In genomic region chrX:32024072-32024471, GRCh38 we compare ENCODE assay signal across 38 cellular contexts.
"Had no signal": no experiment of that assay in that cellular context is flagged by ENCODE, and none has a peak within 500 bp of the region (broad histone marks: within the 10 kb centered on the region; RNA-seq: fewer than 3 reads in every experiment).

No MANE protein-coding gene starts in this region.

- H3K36me3 Mint-ChIP-seq: activated naive CD4-positive, alpha-beta T cell treated with anti-CD3 and anti-CD28 coated beads, Interleukin-2, amount 10 ng/mL, durations not matched to agents 7 days and 5 days; activated naive CD4-positive, alpha-beta T cell treated with anti-CD3 and anti-CD28 coated beads, Interleukin-2, amount 50 U/mL, for 24 hours; activated naive CD4-positive, alpha-beta T cell treated with anti-CD3 and anti-CD28 coated beads, Interleukin-2, amount 50 U/mL, for 72 hours; activated naive CD8-positive, alpha-beta T cell; activated naive CD8-positive, alpha-beta T cell treated with anti-CD3 and anti-CD28 coated beads for 36 hours; activated naive CD8-positive, alpha-beta T cell treated with anti-CD3 and anti-CD28 coated beads, Interleukin-2, amount 10 ng/mL, durations not matched to agents 7 days and 5 days had no signal

- H3K4me3 ChIP-seq: adrenal gland, ascending aorta, body of pancreas, breast epithelium, cardiac muscle cell had no signal

- H3K27me3 ChIP-seq: adrenal gland, ascending aorta, body of pancreas, brain microvascular endothelial cell, cardiac muscle cell had no signal

- H3K27ac Mint-ChIP-seq: activated naive CD4-positive, alpha-beta T cell treated with anti-CD3 and anti-CD28 coated beads for 36 hours; activated naive CD4-positive, alpha-beta T cell treated with anti-CD3 and anti-CD28 coated beads, Interleukin-2, amount 10 ng/mL, durations not matched to agents 7 days and 5 days; activated naive CD4-positive, alpha-beta T cell treated with anti-CD3 and anti-CD28 coated beads, Interleukin-2, amount 50 U/mL, for 24 hours; activated naive CD4-positive, alpha-beta T cell treated with anti-CD3 and anti-CD28 coated beads, Interleukin-2, amount 50 U/mL, for 72 hours; activated naive CD8-positive, alpha-beta T cell; activated naive CD8-positive, alpha-beta T cell treated with anti-CD3 and anti-CD28 coated beads for 36 hours; activated naive CD8-positive, alpha-beta T cell treated with anti-CD3 and anti-CD28 coated beads, Interleukin-2, amount 10 ng/mL, durations not matched to agents 7 days and 5 days; activated naive CD8-positive, alpha-beta T cell treated with anti-CD3 and anti-CD28 coated beads, Interleukin-2, amount 50 U/mL, for 24 hours; activated T-cell treated with anti-CD3 and anti-CD28 coated beads, Interleukin-2, amount 50 U/mL, for 24 hours; activated T-cell treated with anti-CD3 and anti-CD28 coated beads, Interleukin-2, amount 50 U/mL, for 72 hours; activated T-helper 1 cell treated with anti-CD3 and anti-CD28 coated beads, Interleukin-12 subunit alpha, Interleukin-12 subunit beta, Interleukin-2, Interleukin-4 antibody, amounts not matched to agents 30 ng/mL and 10 ng/mL and 1 ng/mL, durations not matched to agents 14 hours and 24 hours and 36 hours; activated T-helper 17 cell treated with anti-CD3 and anti-CD28 coated beads, Interleukin-2, amount 50 U/mL, for 72 hours; activated T-helper 2 cell treated with anti-CD3 and anti-CD28 coated beads, Interferon-gamma antibody, Interleukin-2, Interleukin-4, amounts not matched to agents 10 μg/mL and 5 μg/mL and 100 μg/mL, durations not matched to agents 14 hours and 24 hours and 36 hours; brain had no signal

- H3K9me3 Mint-ChIP-seq: activated naive CD4-positive, alpha-beta T cell treated with anti-CD3 and anti-CD28 coated beads for 36 hours; activated naive CD8-positive, alpha-beta T cell treated with anti-CD3 and anti-CD28 coated beads for 36 hours; activated naive CD8-positive, alpha-beta T cell treated with anti-CD3 and anti-CD28 coated beads, Interleukin-2, amount 50 U/mL, for 24 hours; activated T-helper 1 cell treated with anti-CD3 and anti-CD28 coated beads, Interleukin-12 subunit alpha, Interleukin-12 subunit beta, Interleukin-2, Interleukin-4 antibody, amounts not matched to agents 30 ng/mL and 10 ng/mL and 1 ng/mL, durations not matched to agents 14 hours and 24 hours and 36 hours; activated T-helper 17 cell treated with anti-CD3 and anti-CD28 coated beads, Interleukin-2, amount 50 U/mL, for 72 hours had no signal

- DNase-seq: activated effector memory CD4-positive, alpha-beta T cell treated with anti-CD3 and anti-CD28 coated beads, Interleukin-2, amount 50 U/mL, for 16 hours; activated effector memory CD4-positive, alpha-beta T cell treated with Interleukin-2 at 50 U/mL for 16 hours; activated gamma-delta T cell; activated gamma-delta T cell treated with Interleukin-2 at 50 U/mL for 16 hours; activated naive CD4-positive, alpha-beta T cell; activated naive CD4-positive, alpha-beta T cell treated with anti-CD3 and anti-CD28 coated beads for 36 hours; activated naive CD4-positive, alpha-beta T cell treated with anti-CD3 and anti-CD28 coated beads, Interleukin-2, amount 10 ng/mL, durations not matched to agents 7 days and 5 days; activated naive CD4-positive, alpha-beta T cell treated with anti-CD3 and anti-CD28 coated beads, Interleukin-2, amount 50 U/mL, for 16 hours; activated naive CD4-positive, alpha-beta T cell treated with Interleukin-2 at 50 U/mL for 16 hours; activated naive CD8-positive, alpha-beta T cell treated with anti-CD3 and anti-CD28 coated beads for 36 hours; activated naive CD8-positive, alpha-beta T cell treated with anti-CD3 and anti-CD28 coated beads, Interleukin-2, amount 10 ng/mL, durations not matched to agents 7 days and 5 days; activated naive CD8-positive, alpha-beta T cell treated with anti-CD3 and anti-CD28 coated beads, Interleukin-2, amount 50 U/mL, for 24 hours; activated T-cell treated with anti-CD3 and anti-CD28 coated beads, Interleukin-2, amount 50 U/mL, for 1 hour; activated T-cell treated with anti-CD3 and anti-CD28 coated beads, Interleukin-2, amount 50 U/mL, for 24 hours; activated T-cell treated with anti-CD3 and anti-CD28 coated beads, Interleukin-2, amount 50 U/mL, for 4 hours; activated T-cell treated with anti-CD3 and anti-CD28 coated beads, Interleukin-2, amount 50 U/mL, for 48 hours; activated T-cell treated with anti-CD3 and anti-CD28 coated beads, Interleukin-2, amount 50 U/mL, for 72 hours; adrenal gland; amniotic stem cell; amygdala; anterior cingulate cortex; aorta; body of pancreas; brain microvascular endothelial cell; caudate nucleus; central memory CD4-positive, alpha-beta T cell; cerebellar nuclear complex had no signal

- H3K4me1 ChIP-seq: adrenal gland, ascending aorta, body of pancreas, breast epithelium had no signal

- H3K4me1 Mint-ChIP-seq: activated naive CD4-positive, alpha-beta T cell treated with anti-CD3 and anti-CD28 coated beads, Interleukin-2, amount 10 ng/mL, durations not matched to agents 7 days and 5 days; activated naive CD4-positive, alpha-beta T cell treated with anti-CD3 and anti-CD28 coated beads, Interleukin-2, amount 50 U/mL, for 24 hours; activated naive CD8-positive, alpha-beta T cell treated with anti-CD3 and anti-CD28 coated beads for 36 hours; activated naive CD8-positive, alpha-beta T cell treated with anti-CD3 and anti-CD28 coated beads, Interleukin-2, amount 10 ng/mL, durations not matched to agents 7 days and 5 days; activated naive CD8-positive, alpha-beta T cell treated with anti-CD3 and anti-CD28 coated beads, Interleukin-2, amount 50 U/mL, for 24 hours; activated T-helper 17 cell treated with anti-CD3 and anti-CD28 coated beads, Interleukin-2, amount 50 U/mL, for 72 hours; brain; central memory CD8-positive, alpha-beta T cell had no signal

- ATAC-seq: activated naive CD4-positive, alpha-beta T cell treated with anti-CD3 and anti-CD28 coated beads, Interleukin-2, amount 50 U/mL, for 72 hours; activated naive CD8-positive, alpha-beta T cell treated with anti-CD3 and anti-CD28 coated beads, Interleukin-2, amount 50 U/mL, for 24 hours; activated T-cell treated with anti-CD3 and anti-CD28 coated beads, Interleukin-2, amount 50 U/mL, for 4 hours; activated T-cell treated with anti-CD3 and anti-CD28 coated beads, Interleukin-2, amount 50 U/mL, for 72 hours; activated T-helper 17 cell treated with anti-CD3 and anti-CD28 coated beads, Interleukin-2, amount 50 U/mL, for 72 hours; body of pancreas had no signal

- H3K27ac ChIP-seq: adrenal gland, ascending aorta, body of pancreas, brain microvascular endothelial cell, breast epithelium, cardiac muscle cell had no signal

- H3K4me3 Mint-ChIP-seq: activated naive CD4-positive, alpha-beta T cell treated with anti-CD3 and anti-CD28 coated beads for 36 hours; activated naive CD4-positive, alpha-beta T cell treated with anti-CD3 and anti-CD28 coated beads, Interleukin-2, amount 10 ng/mL, durations not matched to agents 7 days and 5 days; activated naive CD4-positive, alpha-beta T cell treated with anti-CD3 and anti-CD28 coated beads, Interleukin-2, amount 50 U/mL, for 24 hours; activated naive CD8-positive, alpha-beta T cell; activated naive CD8-positive, alpha-beta T cell treated with anti-CD3 and anti-CD28 coated beads for 36 hours; activated naive CD8-positive, alpha-beta T cell treated with anti-CD3 and anti-CD28 coated beads, Interleukin-2, amount 10 ng/mL, durations not matched to agents 7 days and 5 days; activated naive CD8-positive, alpha-beta T cell treated with anti-CD3 and anti-CD28 coated beads, Interleukin-2, amount 50 U/mL, for 24 hours; activated T-cell treated with anti-CD3 and anti-CD28 coated beads, Interleukin-2, amount 50 U/mL, for 24 hours; activated T-cell treated with anti-CD3 and anti-CD28 coated beads, Interleukin-2, amount 50 U/mL, for 4 hours; activated T-cell treated with anti-CD3 and anti-CD28 coated beads, Interleukin-2, amount 50 U/mL, for 72 hours; activated T-helper 1 cell treated with anti-CD3 and anti-CD28 coated beads, Interleukin-12 subunit alpha, Interleukin-12 subunit beta, Interleukin-2, Interleukin-4 antibody, amounts not matched to agents 30 ng/mL and 10 ng/mL and 1 ng/mL, durations not matched to agents 14 hours and 24 hours and 36 hours; activated T-helper 17 cell treated with anti-CD3 and anti-CD28 coated beads, Interleukin-2, amount 50 U/mL, for 72 hours; brain; central memory CD8-positive, alpha-beta T cell had no signal

- H3K27me3 Mint-ChIP-seq: activated naive CD4-positive, alpha-beta T cell treated with anti-CD3 and anti-CD28 coated beads, Interleukin-2, amount 10 ng/mL, durations not matched to agents 7 days and 5 days; activated naive CD4-positive, alpha-beta T cell treated with anti-CD3 and anti-CD28 coated beads, Interleukin-2, amount 50 U/mL, for 24 hours; activated naive CD8-positive, alpha-beta T cell; activated naive CD8-positive, alpha-beta T cell treated with anti-CD3 and anti-CD28 coated beads for 36 hours; activated naive CD8-positive, alpha-beta T cell treated with anti-CD3 and anti-CD28 coated beads, Interleukin-2, amount 10 ng/mL, durations not matched to agents 7 days and 5 days; activated naive CD8-positive, alpha-beta T cell treated with anti-CD3 and anti-CD28 coated beads, Interleukin-2, amount 50 U/mL, for 24 hours; activated T-helper 17 cell treated with anti-CD3 and anti-CD28 coated beads, Interleukin-2, amount 50 U/mL, for 72 hours; brain; central memory CD8-positive, alpha-beta T cell had no signal

- H3K36me3 ChIP-seq: adrenal gland, ascending aorta, brain microvascular endothelial cell, breast epithelium, cardiac muscle cell had no signal

- H3K9me3 ChIP-seq: adrenal gland, ascending aorta, body of pancreas, breast epithelium had no signal
